ENCODE assay signal across 8 cellular contexts in genomic region chr20:49278036-49278816, GRCh38. TPM values are rescaled to one million over a fixed set of nuclear protein-coding genes. Genes with fewer than 3 reads are reported as not detected.
DNase-seq lines count a peak whose midpoint lies in the region; ATAC-seq, FAIRE-seq and TF ChIP-seq lines count a peak whose summit lies in the region.

TSS of gene ZNFX1 (minus strand) at chr20:49278057. CDS start at chr20:49275839, 2,218 bp downstream.

- peak; percentile 53 for FAIRE-seq in urothelium cell line (lab: Jason Lieb, UNC)

- peak within 1 kb of the TSS; percentile 84 for H3K4me3 ChIP-seq in psoas muscle

- no peak for TF ChIP-seq CTCF in psoas muscle (IDR thresholded peaks at IDR 0.05)

- ATAC-seq in GM18498 (IDR thresholded peaks at IDR 0.05; ENCODE audit: unreplicated experiment) (peak; percentile 85), HG02938 (IDR thresholded peaks at IDR 0.05; ENCODE audit: unreplicated experiment) (peak; percentile 82), left ventricle myocardium superior (peak; percentile 95), psoas muscle (peak; percentile 93 to 96 (median 96))

- intact Hi-C loops in left ventricle myocardium superior (cut with micrococcal nuclease) (no loop called here), psoas muscle (cut with DNase I) (no loop called here)

- peak within 1 kb of the TSS; percentile 95 for H3K27ac ChIP-seq in angular gyrus (ENCODE audit: low read depth, low read length)
- H3K27ac ChIP-seq in psoas muscle, result peak within 1 kb of the TSS; percentile 92

- DNase-seq in NCI-H187 (lab: John Stamatoyannopoulos, UW), result peak; percentile 95 to 97
- peak; percentile 95 to 99 (median 97) for DNase-seq in T-helper 2 cell
- peak; percentile 99 for DNase-seq in left ventricle myocardium superior
- peak; percentile 99 to 100 for DNase-seq in psoas muscle
- peak; percentile 100 for DNase-seq in urothelium cell line (ENCODE audit: low spot score)

- H3K36me3 ChIP-seq in psoas muscle (ENCODE audit: insufficient read depth in 1 of 2, low read depth in 1 of 2), result peaks cover 27 to 66% of the 10 kb centered on the region in 2 donors

- peaks cover 52% of the 10 kb centered on the region for H3K4me1 ChIP-seq in psoas muscle

- WGBS in psoas muscle, 3 donors, result 0 to 1% (median 1%) methylated on average over 60 to 79 of the region's 80 CpGs

- H3K27me3 ChIP-seq in psoas muscle (ENCODE audit: insufficient read depth in 3 of 3, low read length in 2 of 3), result no peaks in the 10 kb centered on the region

- H3K9me3 ChIP-seq in psoas muscle, result no peaks in the 10 kb centered on the region

RNA-seq across cellular contexts. Expression of gene ZNFX1, which starts in this region (rescaled TPM):
- 20.6 TPM for total RNA-seq in left ventricle myocardium superior
- 10 to 100 TPM; 21.7 to 29.6 (median 24.6) TPM for total RNA-seq in psoas muscle
- 10 to 100 TPM in 2 of 3 donors, 1 to 10 TPM in 1; 8.4 to 16.1 (median 15.3) TPM for polyA plus RNA-seq in psoas muscle

Comparison
In these comparisons a context has a peak if more than half of its experiments do, and no peak if none do; other contexts are left out.
1. Peak in every context shown above with its lines: DNase-seq, ATAC-seq, H3K4me3 ChIP-seq and H3K27ac ChIP-seq.